Comparison of ENCODE assay signal across 1 cellular context in genomic region chr6:80553071-80553740, GRCh38.
TF ChIP-seq lines count a peak whose summit lies in the region.

No MANE protein-coding gene starts in this region.

TF ChIP-seq in SK-N-SH, 30 proteins besides CTCF, POLR2A, EP300 and RAD21 (continued from another document):
- TF ChIP-seq PBX3 (IDR thresholded peaks at IDR 0.05) = no peak
